ENCODE assay signal across 9 cellular contexts in the genomic region with DNA sequence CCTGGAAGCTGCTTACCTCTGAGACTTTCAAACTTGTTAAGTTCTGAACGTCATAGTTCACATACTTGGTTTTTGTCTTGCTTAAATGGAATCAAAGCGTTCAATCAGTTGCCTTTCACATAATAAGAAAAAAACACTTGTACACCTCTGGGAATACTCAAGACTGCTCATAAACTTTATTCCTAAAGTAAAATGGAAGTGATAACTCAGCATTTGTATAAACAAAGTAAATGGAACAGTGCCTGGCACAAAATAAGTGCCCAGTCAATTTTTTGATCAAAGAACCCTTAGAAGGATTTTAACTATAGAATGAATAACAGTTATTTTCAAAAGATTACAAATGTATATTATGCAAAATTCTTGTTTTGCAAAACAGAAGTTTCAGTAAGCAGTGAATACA. TPM values are rescaled to one million over a fixed set of nuclear protein-coding genes. Genes with fewer than 3 reads are reported as not detected.
DNase-seq lines count a peak whose midpoint lies in the region; ATAC-seq and TF ChIP-seq lines count a peak whose summit lies in the region.
"Had no signal": no experiment of that assay in that cellular context is flagged by ENCODE, and none has a peak within 500 bp of the region (broad histone marks: within the 10 kb centered on the region; RNA-seq: fewer than 3 reads in every experiment).

No MANE protein-coding gene starts in this region.

- 3 to 4% (median 3%) methylated on average over 2 of the region's 2 CpGs for WGBS in heart left ventricle, 4 donors
- WGBS in mesodermal cell (ENCODE audit: insufficient coverage in 2 of 2), 2 experiments: no CpG with 5 or more reads among the region's 2 CpGs

- H3K4me1 Mint-ChIP-seq in MCF 10A (ENCODE audit: insufficient read depth, unreplicated experiment): peaks cover 14% of the 10 kb centered on the region

- DNase-seq in heart left ventricle (no peak), cardiac septum (ENCODE audit: low spot score) (no peak), MCF 10A (ENCODE audit: unreplicated experiment) (no peak), uterus (no peak)
- DNase-seq: cerebellar nuclear complex had no signal

- H3K27ac Mint-ChIP-seq in MCF 10A (ENCODE audit: low read depth, unreplicated experiment): peak overlapping the region; percentile 98

- BruUV-seq in MCF 10A (replicated peaks; lab: Mats Ljungman, UMichigan): TSS peak; percentile 46

- no peaks in the 10 kb centered on the region for H3K9me3 ChIP-seq in heart left ventricle
- no peaks in the 10 kb centered on the region for H3K9me3 ChIP-seq in mesodermal cell (ENCODE audit: control insufficient read depth, low read length)
- H3K9me3 ChIP-seq in uterus: no peaks in the 10 kb centered on the region

- peak overlapping the region; percentile 85 for H3K4me3 Mint-ChIP-seq in MCF 10A (ENCODE audit: unreplicated experiment)

- intact Hi-C loops in heart left ventricle (cut with DNase I): loop anchor here in 9 of 10 donors (5.0 to 10.0 kb wide), 6 partner anchors 61 to 239 kb away; a partner anchor contains a TSS
- intact Hi-C loops in cardiac septum (cut with DNase I): loop anchor here (5.0 kb wide), 1 partner anchor 61 kb away; no protein-coding TSS in a partner anchor
- intact Hi-C loops in MCF 10A (cut with micrococcal nuclease): no loop called here
- intact Hi-C loops in uterus (cut with DNase I; ENCODE audit: low total_unique reads): loop anchor here (5.0 to 10.0 kb wide), 2 partner anchors 97 to 234 kb away; a partner anchor contains a TSS

- H3K36me3 Mint-ChIP-seq in MCF 10A (ENCODE audit: insufficient read depth, unreplicated experiment): peaks cover 33% of the 10 kb centered on the region

- no peaks in the 10 kb centered on the region for H3K9me3 Mint-ChIP-seq in MCF 10A (ENCODE audit: unreplicated experiment)

- peaks cover 11 to 56% (median 33%) of the 10 kb centered on the region in 12 donors for H3K4me1 ChIP-seq in heart left ventricle
- H3K4me1 ChIP-seq in mesodermal cell (ENCODE audit: control insufficient read depth, insufficient read depth, low read length, poor library complexity, severe bottlenecking): peaks cover 7% of the 10 kb centered on the region
- H3K4me1 ChIP-seq in uterus: peaks cover 0 to 6% of the 10 kb centered on the region in 2 donors

- H3K36me3 ChIP-seq in heart left ventricle (peaks cover 0 to 34% (median 25%) of the 10 kb centered on the region in 9 donors), mesodermal cell (ENCODE audit: control insufficient read depth, insufficient read depth, low read length) (peaks cover 31% of the 10 kb centered on the region), uterus (no peaks in the 10 kb centered on the region)

- POLR2A ChIA-PET in MCF 10A (lab: Yijun Ruan, JAX): interaction anchor here (0.6 to 2.7 kb wide), 15 partner anchors 10 to 241 kb away, joined by 3 to 26 read pairs (median 3); a partner anchor contains a TSS

- no peaks in the 10 kb centered on the region for H3K27me3 Mint-ChIP-seq in MCF 10A (ENCODE audit: insufficient read depth, unreplicated experiment)

- H3K4me3 ChIP-seq in heart left ventricle: peak overlapping the region; percentile 65 to 99 (median 90)
- peak overlapping the region; percentile 97 for H3K4me3 ChIP-seq in mesodermal cell (ENCODE audit: extremely low read depth, insufficient read depth, low read length, poor library complexity, severe bottlenecking)
- peak overlapping the region; percentile 97 to 99 for H3K4me3 ChIP-seq in uterus

- no peak for ATAC-seq in heart left ventricle
- no peak for ATAC-seq in GM21737 (IDR thresholded peaks at IDR 0.05; ENCODE audit: unreplicated experiment)
- ATAC-seq in HG02571 (IDR thresholded peaks at IDR 0.05; ENCODE audit: unreplicated experiment): no peak
- ATAC-seq in GM21381 (IDR thresholded peaks at IDR 0.05; ENCODE audit: unreplicated experiment): no peak

- TF ChIP-seq CTCF in heart left ventricle (IDR thresholded peaks at IDR 0.05) (no peak), MCF 10A (IDR thresholded peaks at IDR 0.05; ENCODE audit: unreplicated experiment) (no peak), uterus (IDR thresholded peaks at IDR 0.05) (no peak)

- H3K27me3 ChIP-seq in heart left ventricle (no peaks in the 10 kb centered on the region), uterus (no peaks in the 10 kb centered on the region)

- no peak for TF ChIP-seq POLR2A in heart left ventricle (IDR thresholded peaks at IDR 0.05)
- TF ChIP-seq POLR2A in uterus (IDR thresholded peaks at IDR 0.05): no peak

- peak overlapping the region in 11 of 12 donors; percentile 93 to 99 (median 98) for H3K27ac ChIP-seq in heart left ventricle
- peak overlapping the region; percentile 98 for H3K27ac ChIP-seq in mesodermal cell (ENCODE audit: low read depth, low read length, severe bottlenecking)
- H3K27ac ChIP-seq in uterus: peak overlapping the region; percentile 92 to 97

- CTCF ChIA-PET in MCF 10A (lab: Yijun Ruan, JAX): interaction anchor here (0.6 to 0.8 kb wide), 4 partner anchors 28 to 1756 kb away, joined by 3 to 4 read pairs (median 4); no protein-coding TSS in a partner anchor

RNA-seq across cellular contexts. Expression of a gene that starts 1.3 kb away (rescaled TPM):
- total RNA-seq in heart left ventricle (10 to 100 TPM; 34.9 to 74.0 (median 61.9) TPM), cardiac septum (66.0 TPM), MCF 10A (2022) (89.8 and 102 TPM in 2 replicates), uterus (10 to 100 TPM; 34.1 to 76.4 (median 60.0) TPM)
- 10 to 100 TPM; 30.3 to 49.3 TPM for polyA plus RNA-seq in heart left ventricle
- 96.7 TPM for polyA plus RNA-seq in mesodermal cell (2013, experiment 1 of 2)
- 108 TPM for polyA plus RNA-seq in mesodermal cell (2013, experiment 2 of 2)

RNA-seq across cellular contexts. Expression of a gene that starts 14.2 kb away (rescaled TPM):
- total RNA-seq in heart left ventricle (1 to 10 TPM in 1 of 9 donors, under 1 TPM in 2, not detected in 6; 0.85 to 1.6 (median 0.85) TPM), cardiac septum (0.59 TPM), MCF 10A (2022) (1.4 and 1.5 TPM in 2 replicates), uterus (1 to 10 TPM in 2 of 4 donors, under 1 TPM in 1, not detected in 1; under 0.01 to 5.7 (median 1.2) TPM)
- under 1 TPM; 0.14 to 0.65 TPM for polyA plus RNA-seq in heart left ventricle
- 0.92 TPM for polyA plus RNA-seq in mesodermal cell (2013, experiment 1 of 2)
- 2.0 TPM for polyA plus RNA-seq in mesodermal cell (2013, experiment 2 of 2)
